3 cellular contexts compared by ENCODE assay signal in genomic region chr5:72565519-72566289, GRCh38.
TF ChIP-seq lines count a peak whose summit lies in the region.

No MANE protein-coding gene starts in this region.

TF ChIP-seq in A549, 52 proteins besides CTCF, POLR2A, EP300 and RAD21:
- TF ChIP-seq MAFK (IDR thresholded peaks at IDR 0.05; ENCODE audit: partially characterized antibody), result peak; percentile 91
- TF ChIP-seq HOXB13 (CRISPR knock-in tag; IDR thresholded peaks at IDR 0.05; ENCODE audit: low read depth), result no peak
- TF ChIP-seq POLR2AphosphoS2 (conservative IDR thresholded peaks at IDR 0.05; ENCODE audit: low read length), result no peak
- TF ChIP-seq, protein P1, sequence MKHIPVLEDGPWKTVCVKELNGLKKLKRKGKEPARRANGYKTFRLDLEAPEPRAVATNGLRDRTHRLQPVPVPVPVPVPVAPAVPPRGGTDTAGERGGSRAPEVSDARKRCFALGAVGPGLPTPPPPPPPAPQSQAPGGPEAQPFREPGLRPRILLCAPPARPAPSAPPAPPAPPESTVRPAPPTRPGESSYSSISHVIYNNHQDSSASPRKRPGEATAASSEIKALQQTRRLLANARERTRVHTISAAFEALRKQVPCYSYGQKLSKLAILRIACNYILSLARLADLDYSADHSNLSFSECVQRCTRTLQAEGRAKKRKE (CRISPR knock-in tag; IDR thresholded peaks at IDR 0.05; ENCODE audit: low read depth), result no peak
- no peak for TF ChIP-seq NR3C1 (IDR thresholded peaks at IDR 0.05)
- TF ChIP-seq HOXB5 (CRISPR knock-in tag; IDR thresholded peaks at IDR 0.05), result no peak
- no peak for TF ChIP-seq JUNB (IDR thresholded peaks at IDR 0.05)

TF ChIP-seq in HEK293, 187 proteins besides CTCF, POLR2A, EP300 and RAD21:
- TF ChIP-seq, protein P2, sequence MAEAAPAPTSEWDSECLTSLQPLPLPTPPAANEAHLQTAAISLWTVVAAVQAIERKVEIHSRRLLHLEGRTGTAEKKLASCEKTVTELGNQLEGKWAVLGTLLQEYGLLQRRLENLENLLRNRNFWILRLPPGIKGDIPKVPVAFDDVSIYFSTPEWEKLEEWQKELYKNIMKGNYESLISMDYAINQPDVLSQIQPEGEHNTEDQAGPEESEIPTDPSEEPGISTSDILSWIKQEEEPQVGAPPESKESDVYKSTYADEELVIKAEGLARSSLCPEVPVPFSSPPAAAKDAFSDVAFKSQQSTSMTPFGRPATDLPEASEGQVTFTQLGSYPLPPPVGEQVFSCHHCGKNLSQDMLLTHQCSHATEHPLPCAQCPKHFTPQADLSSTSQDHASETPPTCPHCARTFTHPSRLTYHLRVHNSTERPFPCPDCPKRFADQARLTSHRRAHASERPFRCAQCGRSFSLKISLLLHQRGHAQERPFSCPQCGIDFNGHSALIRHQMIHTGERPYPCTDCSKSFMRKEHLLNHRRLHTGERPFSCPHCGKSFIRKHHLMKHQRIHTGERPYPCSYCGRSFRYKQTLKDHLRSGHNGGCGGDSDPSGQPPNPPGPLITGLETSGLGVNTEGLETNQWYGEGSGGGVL (tag by site-specific recombination; IDR thresholded peaks at IDR 0.05), result peak; percentile 80
- TF ChIP-seq INSM2 (tag by site-specific recombination; IDR thresholded peaks at IDR 0.05), result no peak
- TF ChIP-seq, protein P3, sequence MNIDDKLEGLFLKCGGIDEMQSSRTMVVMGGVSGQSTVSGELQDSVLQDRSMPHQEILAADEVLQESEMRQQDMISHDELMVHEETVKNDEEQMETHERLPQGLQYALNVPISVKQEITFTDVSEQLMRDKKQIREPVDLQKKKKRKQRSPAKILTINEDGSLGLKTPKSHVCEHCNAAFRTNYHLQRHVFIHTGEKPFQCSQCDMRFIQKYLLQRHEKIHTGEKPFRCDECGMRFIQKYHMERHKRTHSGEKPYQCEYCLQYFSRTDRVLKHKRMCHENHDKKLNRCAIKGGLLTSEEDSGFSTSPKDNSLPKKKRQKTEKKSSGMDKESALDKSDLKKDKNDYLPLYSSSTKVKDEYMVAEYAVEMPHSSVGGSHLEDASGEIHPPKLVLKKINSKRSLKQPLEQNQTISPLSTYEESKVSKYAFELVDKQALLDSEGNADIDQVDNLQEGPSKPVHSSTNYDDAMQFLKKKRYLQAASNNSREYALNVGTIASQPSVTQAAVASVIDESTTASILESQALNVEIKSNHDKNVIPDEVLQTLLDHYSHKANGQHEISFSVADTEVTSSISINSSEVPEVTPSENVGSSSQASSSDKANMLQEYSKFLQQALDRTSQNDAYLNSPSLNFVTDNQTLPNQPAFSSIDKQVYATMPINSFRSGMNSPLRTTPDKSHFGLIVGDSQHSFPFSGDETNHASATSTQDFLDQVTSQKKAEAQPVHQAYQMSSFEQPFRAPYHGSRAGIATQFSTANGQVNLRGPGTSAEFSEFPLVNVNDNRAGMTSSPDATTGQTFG (tag by site-specific recombination; IDR thresholded peaks at IDR 0.05; ENCODE audit: borderline replicate concordance), result 0 out of 2 replicates have a peak, but pooled peaks have one; percentile 30
- TF ChIP-seq ZNF248 (tag by site-specific recombination; IDR thresholded peaks at IDR 0.05), result 0 out of 2 replicates have a peak, but pooled peaks have one; percentile 37
- TF ChIP-seq, protein P4, sequence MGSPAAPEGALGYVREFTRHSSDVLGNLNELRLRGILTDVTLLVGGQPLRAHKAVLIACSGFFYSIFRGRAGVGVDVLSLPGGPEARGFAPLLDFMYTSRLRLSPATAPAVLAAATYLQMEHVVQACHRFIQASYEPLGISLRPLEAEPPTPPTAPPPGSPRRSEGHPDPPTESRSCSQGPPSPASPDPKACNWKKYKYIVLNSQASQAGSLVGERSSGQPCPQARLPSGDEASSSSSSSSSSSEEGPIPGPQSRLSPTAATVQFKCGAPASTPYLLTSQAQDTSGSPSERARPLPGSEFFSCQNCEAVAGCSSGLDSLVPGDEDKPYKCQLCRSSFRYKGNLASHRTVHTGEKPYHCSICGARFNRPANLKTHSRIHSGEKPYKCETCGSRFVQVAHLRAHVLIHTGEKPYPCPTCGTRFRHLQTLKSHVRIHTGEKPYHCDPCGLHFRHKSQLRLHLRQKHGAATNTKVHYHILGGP (tag by site-specific recombination; IDR thresholded peaks at IDR 0.05), result peak; percentile 94
- TF ChIP-seq YY2 (tag by site-specific recombination; IDR thresholded peaks at IDR 0.05), result peak; percentile 80
- TF ChIP-seq, protein P5, sequence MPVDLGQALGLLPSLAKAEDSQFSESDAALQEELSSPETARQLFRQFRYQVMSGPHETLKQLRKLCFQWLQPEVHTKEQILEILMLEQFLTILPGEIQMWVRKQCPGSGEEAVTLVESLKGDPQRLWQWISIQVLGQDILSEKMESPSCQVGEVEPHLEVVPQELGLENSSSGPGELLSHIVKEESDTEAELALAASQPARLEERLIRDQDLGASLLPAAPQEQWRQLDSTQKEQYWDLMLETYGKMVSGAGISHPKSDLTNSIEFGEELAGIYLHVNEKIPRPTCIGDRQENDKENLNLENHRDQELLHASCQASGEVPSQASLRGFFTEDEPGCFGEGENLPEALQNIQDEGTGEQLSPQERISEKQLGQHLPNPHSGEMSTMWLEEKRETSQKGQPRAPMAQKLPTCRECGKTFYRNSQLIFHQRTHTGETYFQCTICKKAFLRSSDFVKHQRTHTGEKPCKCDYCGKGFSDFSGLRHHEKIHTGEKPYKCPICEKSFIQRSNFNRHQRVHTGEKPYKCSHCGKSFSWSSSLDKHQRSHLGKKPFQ (tag by site-specific recombination; IDR thresholded peaks at IDR 0.05), result no peak
TF ChIP-seq in HEK293: peak in this region for 5.

TF ChIP-seq in K562, 482 proteins besides CTCF, POLR2A, EP300 and RAD21 (continued from another document and continues in another):
- 0 out of 4 replicates have a peak, but pooled peaks of 1 of the 2 experiments have one; percentile 12 for TF ChIP-seq KDM1A (IDR thresholded peaks at IDR 0.05)
- TF ChIP-seq ELF2 (CRISPR knock-in tag; IDR thresholded peaks at IDR 0.05), result no peak
- TF ChIP-seq SPI1 (IDR thresholded peaks at IDR 0.05; ENCODE audit: borderline replicate concordance, low read depth, low read length), result no peak
- no peak for TF ChIP-seq ZNF699 (CRISPR knock-in tag; IDR thresholded peaks at IDR 0.05; ENCODE audit: insufficient replicate concordance)
- no peak for TF ChIP-seq EWSR1 (IDR thresholded peaks at IDR 0.05; ENCODE audit: borderline replicate concordance, low read depth, partially characterized antibody)
- TF ChIP-seq, protein P6, sequence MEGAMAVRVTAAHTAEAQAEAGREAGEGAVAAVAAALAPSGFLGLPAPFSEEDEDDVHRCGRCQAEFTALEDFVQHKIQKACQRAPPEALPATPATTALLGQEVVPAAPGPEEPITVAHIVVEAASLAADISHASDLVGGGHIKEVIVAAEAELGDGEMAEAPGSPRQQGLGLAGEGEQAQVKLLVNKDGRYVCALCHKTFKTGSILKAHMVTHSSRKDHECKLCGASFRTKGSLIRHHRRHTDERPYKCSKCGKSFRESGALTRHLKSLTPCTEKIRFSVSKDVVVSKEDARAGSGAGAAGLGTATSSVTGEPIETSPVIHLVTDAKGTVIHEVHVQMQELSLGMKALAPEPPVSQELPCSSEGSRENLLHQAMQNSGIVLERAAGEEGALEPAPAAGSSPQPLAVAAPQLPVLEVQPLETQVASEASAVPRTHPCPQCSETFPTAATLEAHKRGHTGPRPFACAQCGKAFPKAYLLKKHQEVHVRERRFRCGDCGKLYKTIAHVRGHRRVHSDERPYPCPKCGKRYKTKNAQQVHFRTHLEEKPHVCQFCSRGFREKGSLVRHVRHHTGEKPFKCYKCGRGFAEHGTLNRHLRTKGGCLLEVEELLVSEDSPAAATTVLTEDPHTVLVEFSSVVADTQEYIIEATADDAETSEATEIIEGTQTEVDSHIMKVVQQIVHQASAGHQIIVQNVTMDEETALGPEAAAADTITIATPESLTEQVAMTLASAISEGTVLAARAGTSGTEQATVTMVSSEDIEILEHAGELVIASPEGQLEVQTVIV (CRISPR knock-in tag; IDR thresholded peaks at IDR 0.05; ENCODE audit: borderline replicate concordance), result no peak
- TF ChIP-seq TCF7L2 (IDR thresholded peaks at IDR 0.05; ENCODE audit: low read depth, low read length), result no peak
- no peak for TF ChIP-seq STAT5A (IDR thresholded peaks at IDR 0.05; ENCODE audit: borderline replicate concordance, low read length)
- TF ChIP-seq ZNF561 (CRISPR knock-in tag; conservative IDR thresholded peaks at IDR 0.05), result no peak
- no peak for TF ChIP-seq OTX1 (CRISPR knock-in tag; IDR thresholded peaks at IDR 0.05)
- no peak for TF ChIP-seq CBX3 (IDR thresholded peaks at IDR 0.05; ENCODE audit: borderline replicate concordance in 1 of 2, low read length in 2 of 2)
- TF ChIP-seq ATF7 (IDR thresholded peaks at IDR 0.05), result no peak
- no peak for TF ChIP-seq ZNF347 (CRISPR knock-in tag; IDR thresholded peaks at IDR 0.05; ENCODE audit: low read depth)
- no peak for TF ChIP-seq ZNF140 (CRISPR knock-in tag; IDR thresholded peaks at IDR 0.05)
- TF ChIP-seq, protein P7, sequence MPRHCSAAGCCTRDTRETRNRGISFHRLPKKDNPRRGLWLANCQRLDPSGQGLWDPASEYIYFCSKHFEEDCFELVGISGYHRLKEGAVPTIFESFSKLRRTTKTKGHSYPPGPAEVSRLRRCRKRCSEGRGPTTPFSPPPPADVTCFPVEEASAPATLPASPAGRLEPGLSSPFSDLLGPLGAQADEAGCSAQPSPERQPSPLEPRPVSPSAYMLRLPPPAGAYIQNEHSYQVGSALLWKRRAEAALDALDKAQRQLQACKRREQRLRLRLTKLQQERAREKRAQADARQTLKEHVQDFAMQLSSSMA (CRISPR knock-in tag; IDR thresholded peaks at IDR 0.05), result no peak
- peak; percentile 29; the same call in 1 of the 2 replicates for TF ChIP-seq GATA2 (CRISPR knock-in tag; IDR thresholded peaks at IDR 0.05)
- no peak for TF ChIP-seq ZNF277 (CRISPR knock-in tag; IDR thresholded peaks at IDR 0.05; ENCODE audit: borderline replicate concordance)
- no peak for TF ChIP-seq ZNF583 (CRISPR knock-in tag; IDR thresholded peaks at IDR 0.05)
- TF ChIP-seq C11orf30 (IDR thresholded peaks at IDR 0.05; ENCODE audit: low read depth), result peak; percentile 98
- TF ChIP-seq, protein P8, sequence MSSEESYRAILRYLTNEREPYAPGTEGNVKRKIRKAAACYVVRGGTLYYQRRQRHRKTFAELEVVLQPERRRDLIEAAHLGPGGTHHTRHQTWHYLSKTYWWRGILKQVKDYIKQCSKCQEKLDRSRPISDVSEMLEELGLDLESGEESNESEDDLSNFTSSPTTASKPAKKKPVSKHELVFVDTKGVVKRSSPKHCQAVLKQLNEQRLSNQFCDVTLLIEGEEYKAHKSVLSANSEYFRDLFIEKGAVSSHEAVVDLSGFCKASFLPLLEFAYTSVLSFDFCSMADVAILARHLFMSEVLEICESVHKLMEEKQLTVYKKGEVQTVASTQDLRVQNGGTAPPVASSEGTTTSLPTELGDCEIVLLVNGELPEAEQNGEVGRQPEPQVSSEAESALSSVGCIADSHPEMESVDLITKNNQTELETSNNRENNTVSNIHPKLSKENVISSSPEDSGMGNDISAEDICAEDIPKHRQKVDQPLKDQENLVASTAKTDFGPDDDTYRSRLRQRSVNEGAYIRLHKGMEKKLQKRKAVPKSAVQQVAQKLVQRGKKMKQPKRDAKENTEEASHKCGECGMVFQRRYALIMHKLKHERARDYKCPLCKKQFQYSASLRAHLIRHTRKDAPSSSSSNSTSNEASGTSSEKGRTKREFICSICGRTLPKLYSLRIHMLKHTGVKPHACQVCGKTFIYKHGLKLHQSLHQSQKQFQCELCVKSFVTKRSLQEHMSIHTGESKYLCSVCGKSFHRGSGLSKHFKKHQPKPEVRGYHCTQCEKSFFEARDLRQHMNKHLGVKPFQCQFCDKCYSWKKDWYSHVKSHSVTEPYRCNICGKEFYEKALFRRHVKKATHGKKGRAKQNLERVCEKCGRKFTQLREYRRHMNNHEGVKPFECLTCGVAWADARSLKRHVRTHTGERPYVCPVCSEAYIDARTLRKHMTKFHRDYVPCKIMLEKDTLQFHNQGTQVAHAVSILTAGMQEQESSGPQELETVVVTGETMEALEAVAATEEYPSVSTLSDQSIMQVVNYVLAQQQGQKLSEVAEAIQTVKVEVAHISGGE (CRISPR knock-in tag; IDR thresholded peaks at IDR 0.05), result no peak
- no peak for TF ChIP-seq RBBP5 (IDR thresholded peaks at IDR 0.05; ENCODE audit: borderline replicate concordance, insufficient read depth, low read length, poor library complexity, severe bottlenecking)
- TF ChIP-seq BACH1 (tag; IDR thresholded peaks at IDR 0.05), result peak; percentile 62; the same call in 1 of the 2 replicates
- TF ChIP-seq, protein P2 (CRISPR knock-in tag; IDR thresholded peaks at IDR 0.05), result no peak
- peak; percentile 80 for TF ChIP-seq NFE2 (IDR thresholded peaks at IDR 0.05; ENCODE audit: low read depth)
- TF ChIP-seq TCF7 (IDR thresholded peaks at IDR 0.05; ENCODE audit: borderline replicate concordance), result no peak
